Comparison of ENCODE assay signal across 21 cellular contexts in the genomic region with DNA sequence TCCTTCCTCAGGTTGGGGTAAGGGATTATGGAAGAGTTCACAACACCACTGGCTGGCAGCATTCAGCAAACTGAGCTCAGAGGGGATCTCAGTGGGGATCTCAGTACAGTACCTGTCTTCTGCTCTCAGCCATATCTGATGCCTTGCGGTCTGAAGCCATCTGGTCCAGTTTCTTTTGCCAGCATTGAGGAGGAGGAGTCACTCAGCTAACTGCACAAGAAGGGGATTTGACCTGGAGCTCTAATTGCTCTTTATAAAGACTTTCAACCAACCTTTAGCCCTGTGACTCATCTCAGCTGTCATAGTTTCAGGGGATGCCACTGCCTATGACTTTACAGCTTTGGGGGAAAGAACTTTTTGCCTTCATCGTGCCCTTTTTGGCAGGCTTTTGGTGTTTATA. TPM values are rescaled to one million over a fixed set of nuclear protein-coding genes. Genes with fewer than 3 reads are reported as not detected.
"Had no signal": no experiment of that assay in that cellular context is flagged by ENCODE, and none has a peak within 500 bp of the region (broad histone marks: within the 10 kb centered on the region; RNA-seq: fewer than 3 reads in every experiment).

No MANE protein-coding gene starts in this region.

- H3K4me1 ChIP-seq: colonic mucosa, heart right ventricle, pancreas, tibial artery had no signal

- H3K27me3 ChIP-seq: colonic mucosa, gastrocnemius medialis, neural progenitor cell, pancreas, tibial artery had no signal

- ATAC-seq: activated CD4-positive, CD25-positive, alpha-beta regulatory T cell treated with anti-CD3 and anti-CD28 coated beads, Interleukin-2, amount 50 U/mL, for 24 hours; gastrocnemius medialis; heart right ventricle; pancreas had no signal

- H3K36me3 ChIP-seq: colonic mucosa, gastrocnemius medialis, heart right ventricle, neural progenitor cell, pancreas, tibial artery had no signal

- H3K4me3 ChIP-seq: colonic mucosa, gastrocnemius medialis, heart right ventricle, neural progenitor cell, pancreas, tibial artery had no signal

- H3K9me3 ChIP-seq: colonic mucosa, gastrocnemius medialis, pancreas, tibial artery had no signal

- DNase-seq: activated CD4-positive, alpha-beta T cell treated with anti-CD3 and anti-CD28 coated beads, Interleukin-2, amount 50 U/mL, for 4 hours; activated gamma-delta T cell treated with Interleukin-2 at 50 U/mL for 16 hours; activated naive CD8-positive, alpha-beta T cell treated with anti-CD3 and anti-CD28 coated beads, Interleukin-2, amount 10 ng/mL, durations not matched to agents 7 days and 5 days; activated T-cell treated with anti-CD3 and anti-CD28 coated beads, Interleukin-2, amount 50 U/mL, for 48 hours; aorta; colonic mucosa; effector CD8-positive, alpha-beta T cell; gastrocnemius medialis; heart right ventricle; kidney; mesendoderm; pancreas; stimulated activated CD4-positive, alpha-beta T cell treated with anti-CD3 and anti-CD28 coated beads, Interleukin-4, amount 100 ng/mL, for 4 hours; tibial artery had no signal

- H3K27ac ChIP-seq: colonic mucosa, gastrocnemius medialis, heart right ventricle, neural progenitor cell, pancreas, tibial artery had no signal

RNA-seq across cellular contexts. Expression of a gene that starts 47.4 kb away (rescaled TPM):
- total RNA-seq: activated naive CD8-positive, alpha-beta T cell treated with anti-CD3 and anti-CD28 coated beads, Interleukin-2, amount 10 ng/mL, durations not matched to agents 7 days and 5 days; fibroblast of lung; gastrocnemius medialis; heart right ventricle; kidney; liver; pancreas; renal cortical epithelial cell; skeletal muscle tissue; T-helper 2 cell treated with Interferon-gamma antibody and Interleukin-4, amounts not matched to agents 100 ng/mL and 5 ng/mL, for 36 hours had no signal
